31 cellular contexts compared by ENCODE assay signal in the genomic region with DNA sequence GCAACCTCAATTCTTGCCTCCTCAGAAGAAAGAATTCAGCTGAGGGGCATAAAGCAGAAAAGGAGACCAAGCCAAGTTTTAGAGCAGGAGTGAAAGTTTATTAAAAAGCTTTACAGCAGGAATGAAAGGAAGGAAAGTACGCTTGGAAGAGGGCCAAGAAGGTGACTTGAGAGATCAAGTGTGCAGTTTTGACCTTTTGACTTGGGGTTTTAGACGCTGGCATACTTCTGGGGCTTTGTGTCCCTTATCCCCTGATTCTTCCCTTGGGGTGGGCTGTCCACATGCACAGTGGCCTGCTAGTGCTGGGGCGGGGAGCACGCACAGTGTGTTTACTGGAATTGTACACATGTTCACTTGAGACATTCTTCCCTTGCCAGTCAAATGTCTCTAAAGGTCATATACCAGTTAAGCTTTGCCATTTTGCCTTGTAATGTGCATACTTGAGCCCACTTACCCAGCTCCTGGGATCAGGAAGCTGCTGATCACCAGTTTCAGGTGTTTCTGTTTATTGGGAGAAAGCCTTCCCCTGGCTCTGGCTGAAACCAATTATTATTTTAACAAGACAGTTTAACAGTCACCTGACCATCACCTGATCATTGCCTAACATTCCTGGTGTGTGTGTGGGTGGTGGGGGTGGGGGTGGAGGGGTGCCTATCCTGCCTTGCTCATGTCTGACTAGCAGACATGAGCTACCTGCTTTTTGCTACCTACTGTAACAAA. TPM values are rescaled to one million over a fixed set of nuclear protein-coding genes. Genes with fewer than 3 reads are reported as not detected.
DNase-seq lines count a peak whose midpoint lies in the region; ATAC-seq, FAIRE-seq and TF ChIP-seq lines count a peak whose summit lies in the region.
"Had no signal": no experiment of that assay in that cellular context is flagged by ENCODE, and none has a peak within 500 bp of the region (broad histone marks: within the 10 kb centered on the region; RNA-seq: fewer than 3 reads in every experiment).

No MANE protein-coding gene starts in this region.

- H2AFZ ChIP-seq in K562 (ENCODE audit: low read depth, low read length) (no peak overlapping the region), keratinocyte (ENCODE audit: control insufficient read depth, low read length) (peak overlapping the region; percentile 54)

- H3K27me3 Mint-ChIP-seq in MCF 10A (ENCODE audit: insufficient read depth, unreplicated experiment) (no peaks in the 10 kb centered on the region), T-cell (peaks cover 14 to 35% of the 10 kb centered on the region in 2 donors)

- dilution Hi-C loops in keratinocyte (cut with MboI; ENCODE audit: extremely low pct_ligation_motif_present, low sequenced_read_pairs): no loop called here

- no peaks in the 10 kb centered on the region for H3K36me3 Mint-ChIP-seq in MCF 10A (ENCODE audit: insufficient read depth, unreplicated experiment)
- H3K36me3 Mint-ChIP-seq in T-cell: no peaks in the 10 kb centered on the region
- H3K36me3 Mint-ChIP-seq: CD8-positive, alpha-beta memory T cell had no signal

- H3K9me3 ChIP-seq in breast epithelium (no peaks in the 10 kb centered on the region), K562 (replicated peaks; ENCODE audit: control insufficient read depth, insufficient read depth, low read depth, low read length) (no peaks in the 10 kb centered on the region), keratinocyte (ENCODE audit: control insufficient read depth, low read depth, low read length) (no peaks in the 10 kb centered on the region)
- H3K9me3 ChIP-seq: colonic mucosa had no signal

- H3K4me1 ChIP-seq in breast epithelium: no peaks in the 10 kb centered on the region
- no peaks in the 10 kb centered on the region for H3K4me1 ChIP-seq in K562 (replicated peaks in 1 of 2; ENCODE audit: control insufficient read depth in 2 of 2, insufficient read depth in 2 of 2, low read length in 2 of 2)
- H3K4me1 ChIP-seq in keratinocyte (ENCODE audit: control insufficient read depth, extremely low read depth, insufficient read depth, low read length): peaks cover 13% of the 10 kb centered on the region
- H3K4me1 ChIP-seq: colonic mucosa, tibial artery had no signal

- no peak overlapping the region for H3K4me3 Mint-ChIP-seq in MCF 10A (ENCODE audit: unreplicated experiment)
- H3K4me3 Mint-ChIP-seq in T-cell: no peak overlapping the region
- H3K4me3 Mint-ChIP-seq: activated T-helper 17 cell treated with anti-CD3 and anti-CD28 coated beads, Interleukin-2, amount 50 U/mL, for 72 hours; B cell; naive B cell; stimulated activated naive CD8-positive, alpha-beta T cell treated with anti-CD3 and anti-CD28 coated beads, Interleukin-15, Interleukin-2, amounts not matched to agents 100 ng/mL and 50 ng/mL, for 24 hours had no signal

- no peak for TF ChIP-seq CTCF in MCF 10A (IDR thresholded peaks at IDR 0.05; ENCODE audit: unreplicated experiment)
- TF ChIP-seq CTCF in breast epithelium (IDR thresholded peaks at IDR 0.05): no peak
- TF ChIP-seq CTCF in K562 (IDR thresholded peaks at IDR 0.05 in 2 of 3, conservative IDR thresholded peaks at IDR 0.05 in 1 of 3; ENCODE audit: insufficient read depth in 2 of 3, low read depth in 1 of 3, low read length in 3 of 3): no peak
- TF ChIP-seq CTCF in keratinocyte (optimal IDR thresholded peaks at IDR 0.05 in 1 of 3, IDR thresholded peaks at IDR 0.05 in 1 of 3, conservative IDR thresholded peaks at IDR 0.05 in 1 of 3; ENCODE audit: extremely low read depth in 1 of 3, insufficient read depth in 2 of 3, low read length in 3 of 3): no peak

- WGBS in K562 (ENCODE audit: insufficient coverage, low coverage, missing lambda C conversion rate): 0% methylated on average over 4 of the region's 4 CpGs

- POLR2A ChIA-PET in MCF 10A (lab: Yijun Ruan, JAX) (interaction anchor here (0.6 to 5.2 kb wide), 14 partner anchors 8 to 125 kb away, joined by 3 to 43 read pairs (median 7); partner anchors contain the start of gene IRF6), K562 (lab: Yijun Ruan, JAX) (interaction anchor here (0.6 to 1.6 kb wide), 4 partner anchors 9 to 1225 kb away, joined by 3 to 6 read pairs (median 3); no protein-coding TSS in a partner anchor), T-cell (lab: Charles Lee) (no interaction called here)

- CTCF ChIA-PET in MCF 10A (lab: Yijun Ruan, JAX): interaction anchor here (1.0 to 20.0 kb wide), 15 partner anchors 8 to 447 kb away, joined by 3 to 814 read pairs (median 8); partner anchors contain the start of gene UTP25
- CTCF ChIA-PET in K562 (lab: Yijun Ruan, JAX; ENCODE audit: low intra/inter-chr PET ratio): interaction anchor here (5.0 kb wide), 1 partner anchor 125 kb away, joined by 68 read pairs; no protein-coding TSS in a partner anchor
- CTCF ChIA-PET in T-cell (lab: Charles Lee): interaction anchor here in 1 of 2 donors (0.7 kb wide), 1 partner anchor 346 kb away, joined by 4 read pairs; no protein-coding TSS in a partner anchor

- H3K9me1 ChIP-seq in K562 (ENCODE audit: control insufficient read depth, insufficient read depth, low read length) (no peaks in the 10 kb centered on the region), keratinocyte (ENCODE audit: control insufficient read depth, extremely low read depth, insufficient read depth, low read length) (no peaks in the 10 kb centered on the region)

- no peak overlapping the region for H3K4me3 ChIP-seq in breast epithelium
- H3K4me3 ChIP-seq in K562: no peak overlapping the region
- H3K4me3 ChIP-seq in keratinocyte (ENCODE audit: control insufficient read depth in 2 of 3, extremely low read depth in 1 of 3, insufficient read depth in 2 of 3, low read depth in 1 of 3, low read length in 3 of 3): no peak overlapping the region
- H3K4me3 ChIP-seq: colonic mucosa, tibial artery had no signal

- in situ Hi-C loops in K562 (cut with MboI): loop anchor here (25.0 kb wide), 1 partner anchor 1273 kb away; the partner anchor contains the start of gene KCNH1

- DNase-seq in MCF 10A (ENCODE audit: unreplicated experiment) (peak; percentile 47), breast epithelium (ENCODE audit: low spot score in 2 of 2) (no peak), K562 (ENCODE audit: extremely low read depth in 1 of 4, low spot score in 3 of 4) (peak in 1 of 4 experiments; percentile 15), keratinocyte (ENCODE audit: low read depth, low spot score) (no peak), urothelium cell line (ENCODE audit: low spot score) (no peak), iPS-NIHi7 (ENCODE audit: extremely low spot score) (no peak), T-cell (no peak), sciatic nerve (ENCODE audit: low spot score) (no peak)
- DNase-seq: activated CD4-positive, alpha-beta T cell treated with anti-CD3 and anti-CD28 coated beads, Interleukin-2, amount 50 U/mL, for 4 hours; activated naive CD4-positive, alpha-beta T cell treated with anti-CD3 and anti-CD28 coated beads, Interleukin-2, amount 50 U/mL, for 16 hours; amygdala; CD8-positive, alpha-beta memory T cell; colonic mucosa; effector memory CD4-positive, alpha-beta T cell; foreskin melanocyte; GF-D8; KG1; naive B cell; NCI-H1436; NCI-H2107; NCI-H510A; occipital lobe; tibial artery had no signal

- H3K4me2 ChIP-seq in K562 (ENCODE audit: insufficient read depth, low read length) (no peak overlapping the region), keratinocyte (ENCODE audit: control insufficient read depth, extremely low read depth, insufficient read depth, low read depth, low read length) (peak overlapping the region; percentile 47)

- no peak for ATAC-seq in K562
- ATAC-seq in T-cell (replicated peaks in 1 of 4): no peak
- ATAC-seq in sciatic nerve: no peak
- ATAC-seq: activated T-helper 17 cell treated with anti-CD3 and anti-CD28 coated beads, Interleukin-2, amount 50 U/mL, for 72 hours; left lobe of liver had no signal

- H3K79me2 ChIP-seq in K562 (ENCODE audit: control insufficient read depth, insufficient read depth, low read length) (no peaks in the 10 kb centered on the region), keratinocyte (ENCODE audit: control insufficient read depth, insufficient read depth, low read length) (no peaks in the 10 kb centered on the region)

- intact Hi-C loops in MCF 10A (cut with micrococcal nuclease): loop anchor here (5.0 kb wide), 1 partner anchor 278 kb away; no protein-coding TSS in a partner anchor
- intact Hi-C loops in breast epithelium (cut with DNase I; ENCODE audit: low total_unique reads): no loop called here
- intact Hi-C loops in K562 (cut with micrococcal nuclease): loop anchor here (5.0 kb wide), 1 partner anchor 278 kb away; no protein-coding TSS in a partner anchor
- intact Hi-C loops in sciatic nerve (cut with DNase I): loop anchor here (2.0 kb wide), 1 partner anchor 123 kb away; no protein-coding TSS in a partner anchor

- peak overlapping the region; percentile 83 for H3K27ac Mint-ChIP-seq in MCF 10A (ENCODE audit: low read depth, unreplicated experiment)
- H3K27ac Mint-ChIP-seq in T-cell: no peak overlapping the region
- H3K27ac Mint-ChIP-seq: activated T-helper 17 cell treated with anti-CD3 and anti-CD28 coated beads, Interleukin-2, amount 50 U/mL, for 72 hours; B cell; naive B cell; stimulated activated naive CD8-positive, alpha-beta T cell treated with anti-CD3 and anti-CD28 coated beads, Interleukin-15, Interleukin-2, amounts not matched to agents 100 ng/mL and 50 ng/mL, for 24 hours had no signal

- no peak for TF ChIP-seq EP300 in K562 (IDR thresholded peaks at IDR 0.05; ENCODE audit: low read length)

- H3K27ac ChIP-seq in breast epithelium (no peak overlapping the region), K562 (ENCODE audit: extremely low read depth, low read depth, low read length) (no peak overlapping the region), keratinocyte (ENCODE audit: control insufficient read depth, insufficient read depth, low read length) (peak overlapping the region; percentile 87)
- H3K27ac ChIP-seq: colonic mucosa, tibial artery had no signal

- no peak for TF ChIP-seq POLR2A in breast epithelium (IDR thresholded peaks at IDR 0.05)
- no peak for TF ChIP-seq POLR2A in K562 (conservative IDR thresholded peaks at IDR 0.05)

- H4K20me1 ChIP-seq in K562 (replicated peaks; ENCODE audit: control insufficient read depth, insufficient read depth, low read length) (no peaks in the 10 kb centered on the region), keratinocyte (ENCODE audit: control insufficient read depth, extremely low read depth, insufficient read depth, low read length) (no peaks in the 10 kb centered on the region)

- H3K27me3 ChIP-seq in breast epithelium (peaks cover 0 to 3% of the 10 kb centered on the region in 2 donors), K562 (ENCODE audit: control insufficient read depth in 2 of 2, insufficient read depth in 2 of 2, low read length in 2 of 2) (peaks cover 2 to 14% of the 10 kb centered on the region in 2 experiments; a peak in 3 of 5 replicates), keratinocyte (ENCODE audit: control insufficient read depth, extremely low read depth, insufficient read depth, low read length) (no peaks in the 10 kb centered on the region)
- H3K27me3 ChIP-seq: colonic mucosa had no signal

- no peaks in the 10 kb centered on the region for H3K36me3 ChIP-seq in breast epithelium
- H3K36me3 ChIP-seq in K562 (ENCODE audit: control insufficient read depth, insufficient read depth, low read length): no peaks in the 10 kb centered on the region
- H3K36me3 ChIP-seq in keratinocyte (ENCODE audit: control insufficient read depth in 2 of 2, extremely low read depth in 1 of 2, insufficient read depth in 2 of 2, low read length in 2 of 2): peaks cover 0 to 3% of the 10 kb centered on the region in 2 experiments
- H3K36me3 ChIP-seq: colonic mucosa, tibial artery had no signal

- H3K4me1 Mint-ChIP-seq in MCF 10A (ENCODE audit: insufficient read depth, unreplicated experiment) (peaks cover 48% of the 10 kb centered on the region), T-cell (no peaks in the 10 kb centered on the region)
- H3K4me1 Mint-ChIP-seq: activated T-helper 17 cell treated with anti-CD3 and anti-CD28 coated beads, Interleukin-2, amount 50 U/mL, for 72 hours; B cell; CD8-positive, alpha-beta memory T cell; naive B cell had no signal

- BruUV-seq in MCF 10A (replicated peaks; lab: Mats Ljungman, UMichigan) (no TSS peak), K562 (replicated peaks; lab: Mats Ljungman, UMichigan) (no TSS peak)

- FAIRE-seq in K562 (lab: Jason Lieb, UNC) (no peak), keratinocyte (lab: Jason Lieb, UNC) (peak; percentile 66), urothelium cell line (lab: Jason Lieb, UNC) (no peak)
- FAIRE-seq: bronchial epithelial cell, GM18507, HTR-8/SVneo, TTC549 had no signal

- no peak for TF ChIP-seq RAD21 in K562 (CRISPR knock-in tag; conservative IDR thresholded peaks at IDR 0.05 in 1 of 2, IDR thresholded peaks at IDR 0.05 in 1 of 2)

- peaks cover 10% of the 10 kb centered on the region for H3K9me3 Mint-ChIP-seq in MCF 10A (ENCODE audit: unreplicated experiment)
- H3K9me3 Mint-ChIP-seq in T-cell: peaks cover 4 to 14% (median 6%) of the 10 kb centered on the region in 3 donors

- H3K9ac ChIP-seq in K562 (ENCODE audit: insufficient read depth in 1 of 2, low read depth in 2 of 2, low read length in 2 of 2): no peak overlapping the region
- H3K9ac ChIP-seq in keratinocyte (ENCODE audit: control insufficient read depth, extremely low read depth, insufficient read depth, low read length): peak overlapping the region; percentile 49

RNA-seq across cellular contexts. Expression of gene UTP25, which starts 36.2 kb away (rescaled TPM):
- total RNA-seq in MCF 10A (2022) (20.4 and 23.8 TPM in 2 replicates), breast epithelium (10 to 100 TPM in 2 of 3 donors, 1 to 10 TPM in 1; 6.4 to 15.5 (median 11.1) TPM), K562 (2014; rRNA removed) (10.6 and 11.9 TPM in 2 replicates), K562 (2014; rRNA removed; fragmentation: Illumina TruSeq; extraction: Trizol) (17.6 and 18.4 TPM in 2 replicates), K562 (2015; rRNA removed; fragmentation: Illumina TruSeq; extraction: Trizol) (15.3 and 16.6 TPM in 2 replicates), K562 (2021) (10.7 and 12.0 TPM in 2 replicates), T-cell (10 to 100 TPM in 3 of 5 donors, 1 to 10 TPM in 2; 9.1 to 19.9 (median 14.5) TPM), sciatic nerve (7.7 TPM)
- 18.3 and 30.1 TPM in 2 replicates for total RNA-seq in K562 (2011; cell fraction: chromatin; rRNA removed; ENCODE audit: low replicate concordance)
- 10.3 and 13.0 TPM in 2 replicates for total RNA-seq in K562 (2011; cell fraction: nucleolus; rRNA removed)
- total RNA-seq in K562 (2011; cell fraction: nucleoplasm; rRNA removed): 18.0 and 28.4 TPM in 2 replicates
- polyA plus RNA-seq in K562 (2011; rRNA removed) (10.4 and 12.8 TPM in 2 replicates), K562 (2014; fragmentation: Illumina TruSeq; extraction: Trizol) (13.1 and 15.7 TPM in 2 replicates), K562 (2014; fragmentation: Nextera tagmentation; extraction: Ambion mirVana) (10 to 100 TPM in 1 of 2 experiments, 1 to 10 TPM in 1; 5.7 to 10.9 TPM), K562 (2014; rRNA removed) (8.7 and 9.5 TPM in 2 replicates), keratinocyte (12.3 to 13.3 TPM (median 12.4 TPM) in 3 replicates)
- polyA plus RNA-seq in K562 (2011; cell fraction: cytosol; rRNA removed): 4.5 and 6.9 TPM in 2 replicates
- polyA plus RNA-seq in K562 (2011; cell fraction: nucleus; rRNA removed): 10.4 and 11.3 TPM in 2 replicates
- polyA plus RNA-seq in K562 (2012): 5.1 and 6.6 TPM in 2 replicates
- polyA minus RNA-seq in K562 (2011; rRNA and poly(A)+ RNA removed): 20.6 and 21.0 TPM in 2 replicates
- polyA minus RNA-seq in K562 (2011; cell fraction: cytosol; rRNA and poly(A)+ RNA removed): 4.3 and 4.9 TPM in 2 replicates
- polyA minus RNA-seq in K562 (2011; cell fraction: nucleus; rRNA and poly(A)+ RNA removed): 19.7 and 27.1 TPM in 2 replicates
- polyA plus RNA-seq in keratinocyte (2011; ENCODE audit: low read depth): 6.7 TPM
- 5.8 and 11.1 TPM in 2 replicates for polyA plus RNA-seq in keratinocyte (2011; cell fraction: cytosol; rRNA removed)
- 22.9 and 25.9 TPM in 2 replicates for polyA plus RNA-seq in keratinocyte (2011; cell fraction: nucleus; rRNA removed)
- polyA plus RNA-seq in keratinocyte (2012; ENCODE audit: low replicate concordance): 6.9 and 8.0 TPM in 2 replicates
- 7.6 to 21.0 TPM (median 15.9 TPM) in 3 replicates for polyA minus RNA-seq in keratinocyte
- polyA minus RNA-seq in keratinocyte (2011; cell fraction: cytosol; rRNA and poly(A)+ RNA removed): 3.8 TPM
- polyA minus RNA-seq in keratinocyte (2011; cell fraction: nucleus; rRNA and poly(A)+ RNA removed): 21.0 and 35.8 TPM in 2 replicates

RNA-seq across cellular contexts. Expression of gene IRF6, which starts 58.0 kb away (rescaled TPM):
- total RNA-seq in MCF 10A (2022): 87.8 and 106 TPM in 2 replicates
- total RNA-seq in breast epithelium: 10 to 100 TPM in 2 of 3 donors, 1 to 10 TPM in 1; 1.9 to 81.8 (median 42.9) TPM
- total RNA-seq in K562 (2011; cell fraction: chromatin; rRNA removed; ENCODE audit: low replicate concordance): 0.63 and 1.3 TPM in 2 replicates
- total RNA-seq in K562 (2011; cell fraction: nucleolus; rRNA removed): 0.33 and 0.53 TPM in 2 replicates
- 0.53 and 0.88 TPM in 2 replicates for total RNA-seq in K562 (2011; cell fraction: nucleoplasm; rRNA removed)
- total RNA-seq in K562 (2014; rRNA removed): 0.32 and 0.37 TPM in 2 replicates
- total RNA-seq in K562 (2014; rRNA removed; fragmentation: Illumina TruSeq; extraction: Trizol): 0.22 and 0.25 TPM in 2 replicates
- total RNA-seq in K562 (2015; rRNA removed; fragmentation: Illumina TruSeq; extraction: Trizol): 0.08 and 0.11 TPM in 2 replicates
- total RNA-seq in K562 (2021): 0.20 and 0.29 TPM in 2 replicates
- polyA plus RNA-seq in K562 (2011; rRNA removed): 0.64 and 0.65 TPM in 2 replicates
- polyA plus RNA-seq in K562 (2011; cell fraction: cytosol; rRNA removed): 0.50 and 0.51 TPM in 2 replicates
- 0.35 and 0.57 TPM in 2 replicates for polyA plus RNA-seq in K562 (2011; cell fraction: nucleus; rRNA removed)
- polyA plus RNA-seq in K562 (2012): 0.21 and 0.80 TPM in 2 replicates
- polyA plus RNA-seq in K562 (2014; fragmentation: Illumina TruSeq; extraction: Trizol): 0.10 and 0.15 TPM in 2 replicates
- polyA plus RNA-seq in K562 (2014; fragmentation: Nextera tagmentation; extraction: Ambion mirVana): under 1 TPM; 0.04 to 0.17 TPM
- 0.03 and 0.11 TPM in 2 replicates for polyA plus RNA-seq in K562 (2014; rRNA removed)
- polyA minus RNA-seq in K562 (2011; rRNA and poly(A)+ RNA removed): 0.57 and 0.84 TPM in 2 replicates
- 0.36 and 0.76 TPM in 2 replicates for polyA minus RNA-seq in K562 (2011; cell fraction: cytosol; rRNA and poly(A)+ RNA removed)
- 0.13 and 0.56 TPM in 2 replicates for polyA minus RNA-seq in K562 (2011; cell fraction: nucleus; rRNA and poly(A)+ RNA removed)
- 467 to 800 TPM (median 476 TPM) in 3 replicates for polyA plus RNA-seq in keratinocyte
- polyA plus RNA-seq in keratinocyte (2011; ENCODE audit: low read depth): 132 TPM
- polyA plus RNA-seq in keratinocyte (2011; cell fraction: cytosol; rRNA removed): 474 and 569 TPM in 2 replicates
- polyA plus RNA-seq in keratinocyte (2011; cell fraction: nucleus; rRNA removed): 961 and 1,086 TPM in 2 replicates
- 254 and 343 TPM in 2 replicates for polyA plus RNA-seq in keratinocyte (2012; ENCODE audit: low replicate concordance)
- 820 to 2,146 TPM (median 1,294 TPM) in 3 replicates for polyA minus RNA-seq in keratinocyte
- polyA minus RNA-seq in keratinocyte (2011; cell fraction: cytosol; rRNA and poly(A)+ RNA removed): 651 TPM
- polyA minus RNA-seq in keratinocyte (2011; cell fraction: nucleus; rRNA and poly(A)+ RNA removed): 976 and 1,920 TPM in 2 replicates
- total RNA-seq in T-cell: 1 to 10 TPM in 3 of 5 donors, under 1 TPM in 2; 0.16 to 2.6 (median 1.0) TPM
- 1.8 TPM for total RNA-seq in sciatic nerve

Comparison
In these comparisons a context has a peak if more than half of its experiments do, and no peak if none do; other contexts are left out.
1. POLR2A ChIA-PET loops: an anchor here in MCF 10A (0.6 to 5.2 kb wide) and K562 (0.6 to 1.6 kb wide); none called in T-cell.